9 cellular contexts compared by ENCODE assay signal in genomic region chr2:96146881-96147592, GRCh38. TPM values are rescaled to one million over a fixed set of nuclear protein-coding genes. Genes with fewer than 3 reads are reported as not detected.
DNase-seq lines count a peak whose midpoint lies in the region; ATAC-seq and TF ChIP-seq lines count a peak whose summit lies in the region.
"Had no signal": no experiment of that assay in that cellular context is flagged by ENCODE, and none has a peak within 500 bp of the region (broad histone marks: within the 10 kb centered on the region; RNA-seq: fewer than 3 reads in every experiment).

No MANE protein-coding gene starts in this region.

- H3K36me3 ChIP-seq in SJCRH30, result no peaks in the 10 kb centered on the region

- no peaks in the 10 kb centered on the region for H3K9me3 Mint-ChIP-seq in stimulated activated naive B cell treated with anti-CD40 and anti-IgM and Interleukin-4, amounts not matched to agents 10 μg/mL and 1 μg/mL and 100 μg/mL, for 72 hours

- ATAC-seq in stimulated activated naive B cell treated with anti-CD40 and anti-IgM and Interleukin-4, amounts not matched to agents 10 μg/mL and 1 μg/mL and 100 μg/mL, for 72 hours (replicated peaks), result no peak
- no peak for ATAC-seq in GM21723 (IDR thresholded peaks at IDR 0.05; ENCODE audit: unreplicated experiment)

- no peaks in the 10 kb centered on the region for H3K9me3 ChIP-seq in SJCRH30 (replicated peaks)

- peak overlapping the region; percentile 89 to 98 for H3K4me3 Mint-ChIP-seq in stimulated activated naive B cell treated with anti-CD40 and anti-IgM and Interleukin-4, amounts not matched to agents 10 μg/mL and 1 μg/mL and 100 μg/mL, for 72 hours

- no peaks in the 10 kb centered on the region for H3K27me3 Mint-ChIP-seq in stimulated activated naive B cell treated with anti-CD40 and anti-IgM and Interleukin-4, amounts not matched to agents 10 μg/mL and 1 μg/mL and 100 μg/mL, for 72 hours

- H3K4me3 ChIP-seq in SJCRH30, result peak overlapping the region; percentile 50

- H3K4me1 Mint-ChIP-seq in stimulated activated naive B cell treated with anti-CD40 and anti-IgM and Interleukin-4, amounts not matched to agents 10 μg/mL and 1 μg/mL and 100 μg/mL, for 72 hours, result peaks cover 55 to 91% of the 10 kb centered on the region in 2 donors

- peak; percentile 34 for DNase-seq in activated CD4-positive, alpha-beta T cell treated with anti-CD3 and anti-CD28 coated beads for 48 hours
- no peak for DNase-seq in activated CD4-positive, alpha-beta T cell treated with anti-CD3 and anti-CD28 coated beads for 1 hour
- peak; percentile 84 to 91 for DNase-seq in SJCRH30
- peak; percentile 40 to 46 for DNase-seq in erythroblast (lab: John Stamatoyannopoulos, UW)
- DNase-seq in stimulated activated naive B cell treated with anti-CD40 and anti-IgM and Interleukin-4, amounts not matched to agents 10 μg/mL and 1 μg/mL and 100 μg/mL, for 72 hours, result no peak
- no peak for DNase-seq in RPMI8226
- no peak for DNase-seq in activated gamma-delta T cell treated with Interleukin-2 at 50 U/mL for 16 hours

- H3K27ac ChIP-seq in SJCRH30, result peak overlapping the region; percentile 91

- peaks cover 43% of the 10 kb centered on the region for H3K4me1 ChIP-seq in SJCRH30

- no peak for TF ChIP-seq POLR2A in erythroblast (IDR thresholded peaks at IDR 0.05; ENCODE audit: low read length)

- H3K27ac Mint-ChIP-seq in stimulated activated naive B cell treated with anti-CD40 and anti-IgM and Interleukin-4, amounts not matched to agents 10 μg/mL and 1 μg/mL and 100 μg/mL, for 72 hours, result peak overlapping the region; percentile 94

- no peaks in the 10 kb centered on the region for H3K27me3 ChIP-seq in SJCRH30

- peaks cover 26 to 28% of the 10 kb centered on the region in 2 donors for H3K36me3 Mint-ChIP-seq in stimulated activated naive B cell treated with anti-CD40 and anti-IgM and Interleukin-4, amounts not matched to agents 10 μg/mL and 1 μg/mL and 100 μg/mL, for 72 hours

RNA-seq across cellular contexts. Expression of gene DUSP2, which starts 1.8 kb away (rescaled TPM):
- 0.67 and 1.0 TPM in 2 replicates for total RNA-seq in SJCRH30 (2014; rRNA removed; shearing (Covaris generic))

RNA-seq across cellular contexts. Expression of gene ASTL, which starts 8.7 kb away (rescaled TPM):
- total RNA-seq in SJCRH30 (2014; rRNA removed; shearing (Covaris generic)), result not detected in 2 replicates
- total RNA-seq: LHCN-M2 had no signal

RNA-seq across cellular contexts. Expression of gene ADRA2B, which starts 30.7 kb away (rescaled TPM):
- total RNA-seq in SJCRH30 (2014; rRNA removed; shearing (Covaris generic)), result not detected in 2 replicates
- total RNA-seq: LHCN-M2 had no signal

Comparison
In these comparisons a context has a peak if more than half of its experiments do, and no peak if none do; other contexts are left out.
1. DNase-seq: peak in activated CD4-positive, alpha-beta T cell treated with anti-CD3 and anti-CD28 coated beads for 48 hours (single experiment), SJCRH30 (2 of 2) and erythroblast (2 of 2); none in activated CD4-positive, alpha-beta T cell treated with anti-CD3 and anti-CD28 coated beads for 1 hour (single experiment), stimulated activated naive B cell treated with anti-CD40 and anti-IgM and Interleukin-4, amounts not matched to agents 10 μg/mL and 1 μg/mL and 100 μg/mL, for 72 hours (single experiment), RPMI8226 (single experiment) and activated gamma-delta T cell treated with Interleukin-2 at 50 U/mL for 16 hours (single experiment).